Comparison of ENCODE assay signal across 3 cellular contexts in the genomic region with DNA sequence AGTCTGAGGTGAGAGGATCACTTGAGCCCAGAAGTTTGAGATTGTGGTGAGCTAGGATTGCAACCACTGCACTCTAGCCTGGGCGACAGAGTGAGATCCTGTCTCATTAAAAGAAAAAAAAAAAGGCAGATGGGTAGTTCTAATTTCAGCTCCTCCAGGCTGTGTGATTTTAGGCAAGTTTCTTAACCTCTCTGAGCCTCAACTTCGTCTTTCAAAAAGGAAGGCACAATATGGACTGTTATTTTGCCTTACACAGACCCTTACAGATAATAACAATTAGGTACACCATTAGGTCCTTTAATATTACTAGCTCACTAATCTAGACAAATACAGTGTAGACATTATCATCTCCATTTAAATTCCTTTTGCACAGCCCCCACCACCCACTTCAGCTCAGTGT.
A peak's percentile ranks its signal among the peaks of the same experiment; 100 is the strongest.
TF ChIP-seq lines count a peak whose summit lies in the region.

No MANE protein-coding gene starts in this region.

TF ChIP-seq in HEK293, 187 proteins besides CTCF, POLR2A, EP300 and RAD21:
- TF ChIP-seq ZNF768 (tag by site-specific recombination; IDR thresholded peaks at IDR 0.05) (0 out of 2 replicates have a peak, but pooled peaks have one; percentile 53), ZNF24 (tag by site-specific recombination; IDR thresholded peaks at IDR 0.05) (no peak), ZFP69B (tag by site-specific recombination; IDR thresholded peaks at IDR 0.05) (no peak)

TF ChIP-seq in K562, 482 proteins besides CTCF, POLR2A, EP300 and RAD21:
- TF ChIP-seq ZFP36 (IDR thresholded peaks at IDR 0.05; ENCODE audit: low read depth, low read length, partially characterized antibody) (peak; percentile 69), BCOR (IDR thresholded peaks at IDR 0.05) (peak; percentile 71), RBM25 (IDR thresholded peaks at IDR 0.05; ENCODE audit: low read depth, low read length, severe bottlenecking) (peak; percentile 93), FOXJ3 (CRISPR knock-in tag; IDR thresholded peaks at IDR 0.05) (no peak), SMARCA5 (IDR thresholded peaks at IDR 0.05) (peak; percentile 64)

TF ChIP-seq in liver, 16 proteins besides CTCF, POLR2A, EP300 and RAD21:
- TF ChIP-seq HNF4A (conservative IDR thresholded peaks at IDR 0.05), result no peak
- no peak for TF ChIP-seq EGR1 (IDR thresholded peaks at IDR 0.05; ENCODE audit: low read depth in 2 of 2)
TF ChIP-seq in liver: peak in this region for 0.
